Comparison of ENCODE assay signal across 1 cellular context in genomic region chr2:2926858-2927175, GRCh38.
TF ChIP-seq lines count a peak whose summit lies in the region.

No MANE protein-coding gene starts in this region.

TF ChIP-seq in GM12878, 131 proteins besides CTCF, POLR2A, EP300 and RAD21 (continued from another document and continues in another):
- no peak for TF ChIP-seq BCLAF1 (IDR thresholded peaks at IDR 0.05)
- no peak for TF ChIP-seq GATAD2B (conservative IDR thresholded peaks at IDR 0.05; ENCODE audit: low read depth)
- TF ChIP-seq ELK1 (IDR thresholded peaks at IDR 0.05; ENCODE audit: low read depth, low read length), result no peak
- TF ChIP-seq ATF2 (IDR thresholded peaks at IDR 0.05; ENCODE audit: low read length), result no peak
- TF ChIP-seq TBL1XR1 (IDR thresholded peaks at IDR 0.05; ENCODE audit: low read depth, low read length), result no peak
- TF ChIP-seq WRNIP1 (IDR thresholded peaks at IDR 0.05; ENCODE audit: borderline replicate concordance, low read depth, low read length), result no peak
- TF ChIP-seq ZBTB40 (IDR thresholded peaks at IDR 0.05; ENCODE audit: borderline replicate concordance), result no peak
- TF ChIP-seq CREM (IDR thresholded peaks at IDR 0.05; ENCODE audit: low read depth), result peak; percentile 19; the same call in 1 of the 2 replicates
- TF ChIP-seq SMAD1 (IDR thresholded peaks at IDR 0.05; ENCODE audit: low read depth, partially characterized antibody), result no peak
- 0 out of 4 replicates have a peak, but pooled peaks of 1 of the 2 experiments have one; percentile 6 for TF ChIP-seq BHLHE40 (IDR thresholded peaks at IDR 0.05; ENCODE audit: borderline replicate concordance in 1 of 2, low read depth in 2 of 2, low read length in 1 of 2)
- no peak for TF ChIP-seq ZBTB4 (CRISPR knock-in tag; IDR thresholded peaks at IDR 0.05)
- TF ChIP-seq BCL11A (IDR thresholded peaks at IDR 0.05; ENCODE audit: low read depth, low read length), result no peak
- TF ChIP-seq PBX3 (IDR thresholded peaks at IDR 0.05; ENCODE audit: insufficient replicate concordance, low read depth, low read length), result no peak
- TF ChIP-seq YY1 (IDR thresholded peaks at IDR 0.05; ENCODE audit: low read depth, low read length), result no peak
- TF ChIP-seq FOS (IDR thresholded peaks at IDR 0.05; ENCODE audit: borderline replicate concordance, extremely low read depth, insufficient read length), result no peak
- TF ChIP-seq IRF5 (IDR thresholded peaks at IDR 0.05; ENCODE audit: borderline replicate concordance), result no peak
- TF ChIP-seq GABPA (IDR thresholded peaks at IDR 0.05; ENCODE audit: low read depth), result no peak
- no peak for TF ChIP-seq POU2F2 (IDR thresholded peaks at IDR 0.05; ENCODE audit: borderline replicate concordance, low read depth, low read length)
- TF ChIP-seq ZSCAN29 (IDR thresholded peaks at IDR 0.05), result no peak
- TF ChIP-seq ZBED1 (IDR thresholded peaks at IDR 0.05; ENCODE audit: borderline replicate concordance), result no peak
- no peak for TF ChIP-seq REST (IDR thresholded peaks at IDR 0.05; ENCODE audit: low read depth, low read length)
- no peak for TF ChIP-seq EZH2 (IDR thresholded peaks at IDR 0.05; ENCODE audit: borderline replicate concordance, control insufficient read depth, low read depth, low read length)
- TF ChIP-seq POLR2AphosphoS2 (IDR thresholded peaks at IDR 0.05; ENCODE audit: low read depth, low read length), result no peak
- peak; percentile 4; the same call in 1 of the 2 replicates for TF ChIP-seq DPF2 (IDR thresholded peaks at IDR 0.05)
- TF ChIP-seq E2F8 (IDR thresholded peaks at IDR 0.05; ENCODE audit: low read depth, partially characterized antibody), result no peak
- TF ChIP-seq SKIL (IDR thresholded peaks at IDR 0.05; ENCODE audit: low read depth, poor library complexity, severe bottlenecking), result no peak
- no peak for TF ChIP-seq NFYA (IDR thresholded peaks at IDR 0.05; ENCODE audit: borderline replicate concordance, low read depth, low read length)
- TF ChIP-seq FOXM1 (IDR thresholded peaks at IDR 0.05; ENCODE audit: low read depth, low read length), result no peak
